Comparison of ENCODE assay signal across 8 cellular contexts in the genomic region with DNA sequence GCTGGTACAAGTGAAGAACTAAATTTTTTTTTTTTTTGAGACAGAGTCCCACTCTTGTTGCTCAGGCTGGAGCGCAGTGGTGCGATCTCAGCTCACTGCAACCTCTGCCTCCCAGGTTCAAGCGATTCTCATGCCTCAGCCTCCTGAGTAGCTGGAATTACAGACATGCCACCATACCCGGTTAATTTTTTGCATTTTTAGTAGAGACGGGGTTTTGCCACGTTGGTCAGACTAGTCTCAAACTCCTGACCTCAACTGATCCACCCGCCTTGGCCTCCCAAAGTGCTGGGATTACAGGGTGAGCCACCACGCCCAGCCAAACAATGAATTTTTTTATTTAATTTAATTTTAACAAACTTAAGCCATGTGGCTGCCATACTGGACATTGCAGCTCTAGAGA. TPM values are rescaled to one million over a fixed set of nuclear protein-coding genes. Genes with fewer than 3 reads are reported as not detected.
DNase-seq lines count a peak whose midpoint lies in the region; FAIRE-seq and TF ChIP-seq lines count a peak whose summit lies in the region.
"Not testable (repeated sequence)": the region's sequence is repeated elsewhere in the genome, so short reads cannot be mapped to it uniquely, and the experiment has no call there.

No MANE protein-coding gene starts in this region.

- H3K9me1 ChIP-seq in keratinocyte (ENCODE audit: control insufficient read depth, extremely low read depth, insufficient read depth, low read length) = not testable (repeated sequence)

- H3K4me1 ChIP-seq in CD8-positive, alpha-beta memory T cell (ENCODE audit: insufficient read depth, low read length) = peaks cover 39% of the 10 kb centered on the region
- H3K4me1 ChIP-seq in endocrine pancreas (ENCODE audit: control insufficient read depth, insufficient read depth, low read length) = not testable (repeated sequence)
- peaks cover 25% of the 10 kb centered on the region for H3K4me1 ChIP-seq in keratinocyte (ENCODE audit: control insufficient read depth, extremely low read depth, insufficient read depth, low read length)
- H3K4me1 ChIP-seq in neuron (ENCODE audit: insufficient read depth, low read length) = peaks cover 16% of the 10 kb centered on the region
- H3K4me1 ChIP-seq in suprapubic skin = peaks cover 39% of the 10 kb centered on the region

- H3K27ac Mint-ChIP-seq in CD8-positive, alpha-beta memory T cell = peak overlapping the region in 7 of 8 donors; percentile 84 to 96 (median 94)
- peak overlapping the region; percentile 88 for H3K27ac Mint-ChIP-seq in T-helper 1 cell treated with Interleukin-12 subunit alpha and Interleukin-12 subunit beta and Interleukin-4 antibody, amounts not matched to agents 30 μg/mL and 1 μg/mL, for 36 hours
- H3K27ac Mint-ChIP-seq in activated naive CD8-positive, alpha-beta T cell treated with anti-CD3 and anti-CD28 coated beads for 36 hours = peak overlapping the region; percentile 56

- H3K27me3 Mint-ChIP-seq in CD8-positive, alpha-beta memory T cell; T-helper 1 cell treated with Interleukin-12 subunit alpha and Interleukin-12 subunit beta and Interleukin-4 antibody, amounts not matched to agents 30 μg/mL and 1 μg/mL, for 36 hours (ENCODE audit: low read depth); activated naive CD8-positive, alpha-beta T cell treated with anti-CD3 and anti-CD28 coated beads for 36 hours: not testable (repeated sequence)

- H3K4me3 ChIP-seq in CD8-positive, alpha-beta memory T cell (ENCODE audit: low read length) = not testable (repeated sequence)
- H3K4me3 ChIP-seq in Jurkat, Clone E6-1 (ENCODE audit: low read length) = peak overlapping the region; percentile 92
- H3K4me3 ChIP-seq in endocrine pancreas (ENCODE audit: control insufficient read depth, insufficient read depth, low read length) (peak overlapping the region; percentile 92), keratinocyte (ENCODE audit: control insufficient read depth in 2 of 3, extremely low read depth in 1 of 3, insufficient read depth in 2 of 3, low read depth in 1 of 3, low read length in 3 of 3) (peak overlapping the region; percentile 92 to 96 (median 95)), neuron (ENCODE audit: low read length) (peak overlapping the region; percentile 93), suprapubic skin (peak overlapping the region; percentile 92)

- H3K9me3 ChIP-seq in CD8-positive, alpha-beta memory T cell (ENCODE audit: low read length); endocrine pancreas (ENCODE audit: control insufficient read depth, low read length); keratinocyte (ENCODE audit: control insufficient read depth, low read depth, low read length); neuron (ENCODE audit: low read length); suprapubic skin: not testable (repeated sequence)

- not testable (repeated sequence) for FAIRE-seq in keratinocyte (lab: Jason Lieb, UNC)

- DNase-seq in CD8-positive, alpha-beta memory T cell; Jurkat, Clone E6-1 (ENCODE audit: low read depth, low spot score); activated naive CD8-positive, alpha-beta T cell treated with anti-CD3 and anti-CD28 coated beads for 36 hours; keratinocyte (ENCODE audit: low read depth, low spot score); suprapubic skin (ENCODE audit: low spot score in 2 of 2): not testable (repeated sequence)

- H3K27me3 ChIP-seq in CD8-positive, alpha-beta memory T cell (ENCODE audit: insufficient read depth, low read length, poor library complexity, severe bottlenecking); endocrine pancreas (ENCODE audit: control insufficient read depth, insufficient read depth, low read length); keratinocyte (ENCODE audit: control insufficient read depth, extremely low read depth, insufficient read depth, low read length); neuron (ENCODE audit: insufficient read depth, low read length); suprapubic skin: not testable (repeated sequence)

- POLR2A ChIA-PET in CD8-positive, alpha-beta memory T cell (lab: Charles Lee) = interaction anchor here (1.0 kb wide), 1 partner anchor 9 kb away, joined by 6 read pairs; no protein-coding TSS in a partner anchor

- H3K9ac ChIP-seq in endocrine pancreas (ENCODE audit: control insufficient read depth, insufficient read depth, low read length) = not testable (repeated sequence)
- H3K9ac ChIP-seq in keratinocyte (ENCODE audit: control insufficient read depth, extremely low read depth, insufficient read depth, low read length) = peak overlapping the region; percentile 89

- H2AFZ ChIP-seq in keratinocyte (ENCODE audit: control insufficient read depth, low read length); neuron (ENCODE audit: low read depth, low read length): not testable (repeated sequence)

- not testable (repeated sequence) for TF ChIP-seq CTCF in keratinocyte (optimal IDR thresholded peaks at IDR 0.05 in 1 of 3, IDR thresholded peaks at IDR 0.05 in 1 of 3, conservative IDR thresholded peaks at IDR 0.05 in 1 of 3; ENCODE audit: extremely low read depth in 1 of 3, insufficient read depth in 2 of 3, low read length in 3 of 3); suprapubic skin (IDR thresholded peaks at IDR 0.05)

- not testable (repeated sequence) for H3K27ac ChIP-seq in CD8-positive, alpha-beta memory T cell (ENCODE audit: low read depth, low read length); keratinocyte (ENCODE audit: control insufficient read depth, insufficient read depth, low read length); suprapubic skin

- H3K9me3 Mint-ChIP-seq in CD8-positive, alpha-beta memory T cell; T-helper 1 cell treated with Interleukin-12 subunit alpha and Interleukin-12 subunit beta and Interleukin-4 antibody, amounts not matched to agents 30 μg/mL and 1 μg/mL, for 36 hours; activated naive CD8-positive, alpha-beta T cell treated with anti-CD3 and anti-CD28 coated beads for 36 hours: not testable (repeated sequence)

- peak overlapping the region; percentile 90 for H3K4me2 ChIP-seq in keratinocyte (ENCODE audit: control insufficient read depth, extremely low read depth, insufficient read depth, low read depth, low read length)

- H3K79me2 ChIP-seq in keratinocyte (ENCODE audit: control insufficient read depth, insufficient read depth, low read length) = peaks cover 65% of the 10 kb centered on the region

- H3K4me3 Mint-ChIP-seq in CD8-positive, alpha-beta memory T cell = peak overlapping the region in 6 of 7 donors; percentile 86 to 92 (median 90)
- H3K4me3 Mint-ChIP-seq in T-helper 1 cell treated with Interleukin-12 subunit alpha and Interleukin-12 subunit beta and Interleukin-4 antibody, amounts not matched to agents 30 μg/mL and 1 μg/mL, for 36 hours = peak overlapping the region; percentile 93
- peak overlapping the region; percentile 88 for H3K4me3 Mint-ChIP-seq in activated naive CD8-positive, alpha-beta T cell treated with anti-CD3 and anti-CD28 coated beads for 36 hours

- WGBS in suprapubic skin = 84% methylated on average over 8 of the region's 8 CpGs

- H3K4me1 Mint-ChIP-seq in CD8-positive, alpha-beta memory T cell = peaks cover 23 to 47% (median 37%) of the 10 kb centered on the region in 3 donors
- peaks cover 24% of the 10 kb centered on the region for H3K4me1 Mint-ChIP-seq in T-helper 1 cell treated with Interleukin-12 subunit alpha and Interleukin-12 subunit beta and Interleukin-4 antibody, amounts not matched to agents 30 μg/mL and 1 μg/mL, for 36 hours (ENCODE audit: low read depth)
- peaks cover 40% of the 10 kb centered on the region for H3K4me1 Mint-ChIP-seq in activated naive CD8-positive, alpha-beta T cell treated with anti-CD3 and anti-CD28 coated beads for 36 hours

- not testable (repeated sequence) for TF ChIP-seq POLR2A in suprapubic skin (IDR thresholded peaks at IDR 0.05)

- H3K36me3 Mint-ChIP-seq in CD8-positive, alpha-beta memory T cell = peaks cover 0 to 66% (median 8%) of the 10 kb centered on the region in 3 donors
- peaks cover 30% of the 10 kb centered on the region for H3K36me3 Mint-ChIP-seq in T-helper 1 cell treated with Interleukin-12 subunit alpha and Interleukin-12 subunit beta and Interleukin-4 antibody, amounts not matched to agents 30 μg/mL and 1 μg/mL, for 36 hours (ENCODE audit: low read depth)
- H3K36me3 Mint-ChIP-seq in activated naive CD8-positive, alpha-beta T cell treated with anti-CD3 and anti-CD28 coated beads for 36 hours = peaks cover 53% of the 10 kb centered on the region

- H3K36me3 ChIP-seq in CD8-positive, alpha-beta memory T cell (ENCODE audit: insufficient read depth, low read length) = peaks cover 31% of the 10 kb centered on the region
- H3K36me3 ChIP-seq in endocrine pancreas (ENCODE audit: control insufficient read depth, insufficient read depth, low read length) = not testable (repeated sequence)
- peaks cover 28 to 33% of the 10 kb centered on the region in 2 experiments for H3K36me3 ChIP-seq in keratinocyte (ENCODE audit: control insufficient read depth in 2 of 2, extremely low read depth in 1 of 2, insufficient read depth in 2 of 2, low read length in 2 of 2)
- H3K36me3 ChIP-seq in neuron (ENCODE audit: insufficient read depth, low read length) = peaks cover 45% of the 10 kb centered on the region
- H3K36me3 ChIP-seq in suprapubic skin = peaks cover 42% of the 10 kb centered on the region

- not testable (repeated sequence) for TF ChIP-seq EP300 in suprapubic skin (IDR thresholded peaks at IDR 0.05)

- H4K20me1 ChIP-seq in keratinocyte (ENCODE audit: control insufficient read depth, extremely low read depth, insufficient read depth, low read length) = not testable (repeated sequence)

- CTCF ChIA-PET in CD8-positive, alpha-beta memory T cell (lab: Charles Lee) = not testable (repeated sequence)

- dilution Hi-C loops in keratinocyte (cut with MboI; ENCODE audit: extremely low pct_ligation_motif_present, low sequenced_read_pairs) = not testable (repeated sequence)

RNA-seq across cellular contexts. Expression of a gene that starts 1.2 kb away (rescaled TPM):
- 100 to 1,000 TPM; 150 to 157 TPM for total RNA-seq in CD8-positive, alpha-beta memory T cell
- 30.0 TPM for polyA plus RNA-seq in CD8-positive, alpha-beta memory T cell
- 36.6 TPM for polyA plus RNA-seq in Jurkat, Clone E6-1 (2012; ENCODE audit: insufficient read depth, insufficient read length)
- total RNA-seq in activated naive CD8-positive, alpha-beta T cell treated with anti-CD3 and anti-CD28 coated beads for 36 hours = 100 to 1,000 TPM; 143 to 146 TPM
- polyA plus RNA-seq in keratinocyte = 26.1 to 56.3 TPM (median 34.1 TPM) in 3 replicates
- 33.4 TPM for polyA plus RNA-seq in keratinocyte (2011; ENCODE audit: low read depth)
- 21.4 and 29.2 TPM in 2 replicates for polyA plus RNA-seq in keratinocyte (2011; cell fraction: cytosol; rRNA removed)
- polyA plus RNA-seq in keratinocyte (2011; cell fraction: nucleus; rRNA removed) = 210 and 283 TPM in 2 replicates
- polyA plus RNA-seq in keratinocyte (2012; ENCODE audit: low replicate concordance) = 24.1 and 58.8 TPM in 2 replicates
- polyA minus RNA-seq in keratinocyte = 161 to 298 TPM (median 224 TPM) in 3 replicates
- 102 TPM for polyA minus RNA-seq in keratinocyte (2011; cell fraction: cytosol; rRNA and poly(A)+ RNA removed)
- polyA minus RNA-seq in keratinocyte (2011; cell fraction: nucleus; rRNA and poly(A)+ RNA removed) = 202 and 229 TPM in 2 replicates
- total RNA-seq in suprapubic skin = 100 to 1,000 TPM in 2 of 4 donors, 10 to 100 TPM in 2; 62.0 to 310 (median 101) TPM

RNA-seq across cellular contexts. Expression of a gene that starts 7.6 kb away (rescaled TPM):
- 1,000 to 10,000 TPM; 4,137 to 4,308 TPM for total RNA-seq in CD8-positive, alpha-beta memory T cell
- 1,675 TPM for polyA plus RNA-seq in CD8-positive, alpha-beta memory T cell
- 4,112 TPM for polyA plus RNA-seq in Jurkat, Clone E6-1 (2012; ENCODE audit: insufficient read depth, insufficient read length)
- total RNA-seq in activated naive CD8-positive, alpha-beta T cell treated with anti-CD3 and anti-CD28 coated beads for 36 hours = 1,000 to 10,000 TPM; 3,852 to 4,173 TPM
- 3,950 to 5,808 TPM (median 4,618 TPM) in 3 replicates for polyA plus RNA-seq in keratinocyte
- polyA plus RNA-seq in keratinocyte (2011; ENCODE audit: low read depth) = 2,331 TPM
- 5,109 and 6,391 TPM in 2 replicates for polyA plus RNA-seq in keratinocyte (2011; cell fraction: cytosol; rRNA removed)
- polyA plus RNA-seq in keratinocyte (2011; cell fraction: nucleus; rRNA removed) = 1,448 and 1,525 TPM in 2 replicates
- 2,330 and 3,652 TPM in 2 replicates for polyA plus RNA-seq in keratinocyte (2012; ENCODE audit: low replicate concordance)
- 3,230 to 5,763 TPM (median 4,158 TPM) in 3 replicates for polyA minus RNA-seq in keratinocyte
- polyA minus RNA-seq in keratinocyte (2011; cell fraction: cytosol; rRNA and poly(A)+ RNA removed) = 2,814 TPM
- polyA minus RNA-seq in keratinocyte (2011; cell fraction: nucleus; rRNA and poly(A)+ RNA removed) = 617 and 664 TPM in 2 replicates
- total RNA-seq in suprapubic skin = 1,000 to 10,000 TPM; 1,993 to 4,861 (median 3,987) TPM
